Comparison of ENCODE assay signal across 27 cellular contexts in genomic region chr20:32435449-32436107, GRCh38.
"Had no signal": no experiment of that assay in that cellular context is flagged by ENCODE, and none has a peak within 500 bp of the region (broad histone marks: within the 10 kb centered on the region; RNA-seq: fewer than 3 reads in every experiment).

No MANE protein-coding gene starts in this region.

- H2AFZ ChIP-seq: parathyroid adenoma had no signal

- ATAC-seq: activated CD8-positive, alpha-beta memory T cell treated with anti-CD3 and anti-CD28 coated beads, Interleukin-2, amount 10 ng/mL, durations not matched to agents 7 days and 5 days; foreskin keratinocyte; heart left ventricle; left colon; WTC11 had no signal

- H3K27ac Mint-ChIP-seq: activated CD4-positive, alpha-beta memory T cell treated with anti-CD3 and anti-CD28 coated beads, Interleukin-2, amount 10 ng/mL, durations not matched to agents 7 days and 5 days; activated CD4-positive, alpha-beta T cell treated with anti-CD3 and anti-CD28 coated beads, Interleukin-2, amount 10 ng/mL, durations not matched to agents 7 days and 5 days; activated CD8-positive, alpha-beta memory T cell treated with anti-CD3 and anti-CD28 coated beads, Interleukin-2, amount 10 ng/mL, durations not matched to agents 7 days and 5 days; activated T-helper 2 cell treated with anti-CD3 and anti-CD28 coated beads, Interferon-gamma antibody, Interleukin-2, Interleukin-4, amounts not matched to agents 10 μg/mL and 5 μg/mL and 100 μg/mL, durations not matched to agents 14 hours and 24 hours and 36 hours; WTC11 had no signal

- FAIRE-seq: endothelial cell of umbilical vein, kidney had no signal

- H3K9me3 ChIP-seq: heart left ventricle, psoas muscle, spleen, suprapubic skin, tibial nerve had no signal

- H3K4me1 ChIP-seq: foreskin keratinocyte, parathyroid adenoma, suprapubic skin had no signal

- H3K4me3 Mint-ChIP-seq: activated CD4-positive, alpha-beta memory T cell treated with anti-CD3 and anti-CD28 coated beads, Interleukin-2, amount 10 ng/mL, durations not matched to agents 7 days and 5 days; activated CD4-positive, alpha-beta T cell treated with anti-CD3 and anti-CD28 coated beads, Interleukin-2, amount 10 ng/mL, durations not matched to agents 7 days and 5 days; activated CD8-positive, alpha-beta memory T cell treated with anti-CD3 and anti-CD28 coated beads, Interleukin-2, amount 10 ng/mL, durations not matched to agents 7 days and 5 days; activated naive CD4-positive, alpha-beta T cell treated with anti-CD3 and anti-CD28 coated beads, Interleukin-2, amount 50 U/mL, for 24 hours; immature natural killer cell; WTC11 had no signal

- DNase-seq: activated CD4-positive, alpha-beta memory T cell treated with anti-CD3 and anti-CD28 coated beads, Interleukin-2, amount 10 ng/mL, durations not matched to agents 7 days and 5 days; activated CD4-positive, alpha-beta T cell treated with anti-CD3 and anti-CD28 coated beads for 1 hour; activated CD4-positive, alpha-beta T cell treated with anti-CD3 and anti-CD28 coated beads, Interleukin-2, amount 10 ng/mL, durations not matched to agents 7 days and 5 days; activated CD8-positive, alpha-beta memory T cell treated with anti-CD3 and anti-CD28 coated beads, Interleukin-2, amount 10 ng/mL, durations not matched to agents 7 days and 5 days; activated T-cell treated with anti-CD3 and anti-CD28 coated beads, Interleukin-2, amount 50 U/mL, for 48 hours; anterior cingulate cortex; dorsolateral prefrontal cortex; effector memory CD4-positive, alpha-beta T cell; foreskin keratinocyte; heart left ventricle; hypothalamus; immature natural killer cell; kidney; left colon; mammary epithelial cell; psoas muscle; spleen; stimulated activated naive CD4-positive, alpha-beta T cell; T-helper 2 cell had no signal

- H3K27ac ChIP-seq: coronary artery, foreskin keratinocyte, parathyroid adenoma, psoas muscle, spleen, suprapubic skin, tibial nerve had no signal

- H3K4me1 Mint-ChIP-seq: WTC11 had no signal

- H3K4me3 ChIP-seq: coronary artery, dorsolateral prefrontal cortex, heart left ventricle, psoas muscle, spleen, suprapubic skin, tibial nerve had no signal

- H3K27me3 ChIP-seq: dorsolateral prefrontal cortex, foreskin keratinocyte, heart left ventricle, spleen, suprapubic skin, tibial nerve had no signal

- H3K27me3 Mint-ChIP-seq: activated CD4-positive, alpha-beta memory T cell treated with anti-CD3 and anti-CD28 coated beads, Interleukin-2, amount 10 ng/mL, durations not matched to agents 7 days and 5 days; activated CD4-positive, alpha-beta T cell treated with anti-CD3 and anti-CD28 coated beads, Interleukin-2, amount 10 ng/mL, durations not matched to agents 7 days and 5 days; activated CD8-positive, alpha-beta memory T cell treated with anti-CD3 and anti-CD28 coated beads, Interleukin-2, amount 10 ng/mL, durations not matched to agents 7 days and 5 days; activated naive CD4-positive, alpha-beta T cell treated with anti-CD3 and anti-CD28 coated beads, Interleukin-2, amount 50 U/mL, for 24 hours had no signal

- H3K9ac ChIP-seq: parathyroid adenoma had no signal

- H3K79me2 ChIP-seq: parathyroid adenoma had no signal

- H3K9me3 Mint-ChIP-seq: activated CD4-positive, alpha-beta memory T cell treated with anti-CD3 and anti-CD28 coated beads, Interleukin-2, amount 10 ng/mL, durations not matched to agents 7 days and 5 days; activated CD4-positive, alpha-beta T cell treated with anti-CD3 and anti-CD28 coated beads, Interleukin-2, amount 10 ng/mL, durations not matched to agents 7 days and 5 days; activated naive CD4-positive, alpha-beta T cell treated with anti-CD3 and anti-CD28 coated beads, Interleukin-2, amount 50 U/mL, for 24 hours; activated T-helper 2 cell treated with anti-CD3 and anti-CD28 coated beads, Interferon-gamma antibody, Interleukin-2, Interleukin-4, amounts not matched to agents 10 μg/mL and 5 μg/mL and 100 μg/mL, durations not matched to agents 14 hours and 24 hours and 36 hours; immature natural killer cell; WTC11 had no signal
